Comparison of ENCODE assay signal across 8 cellular contexts in genomic region chr1:28246427-28246832, GRCh38. TPM values are rescaled to one million over a fixed set of nuclear protein-coding genes. Genes with fewer than 3 reads are reported as not detected.
A peak's percentile ranks its signal among the peaks of the same experiment; 100 is the strongest.
DNase-seq lines count a peak whose midpoint lies in the region; ATAC-seq, FAIRE-seq and TF ChIP-seq lines count a peak whose summit lies in the region.

No MANE protein-coding gene starts in this region.

- H3K4me3 Mint-ChIP-seq in nephron progenitor cell = peak overlapping the region; percentile 85

- H3K27ac ChIP-seq in A549 (peak overlapping the region; percentile 72 to 86), Peyer's patch (peak overlapping the region; percentile 85 to 93 (median 90)), ectodermal cell (ENCODE audit: insufficient read depth, low read depth, low read length, poor library complexity, severe bottlenecking) (no peak overlapping the region)

- DNase-seq in A549 (ENCODE audit: low read depth in 1 of 2, low spot score in 1 of 2) (no peak), ELR (ENCODE audit: low read depth) (peak; percentile 35), Peyer's patch (peak in 1 of 3 donors; percentile 43), nephron progenitor cell (no peak), left lobe of liver (ENCODE audit: low spot score) (no peak)

- no peak for TF ChIP-seq EP300 in A549 (IDR thresholded peaks at IDR 0.05)

- POLR2A ChIA-PET in A549 (lab: Yijun Ruan, JAX) = interaction anchor here (0.9 to 1.3 kb wide), 3 partner anchors 10 to 11 kb away, joined by 3 to 4 read pairs (median 3); partner anchors contain the start of gene ATP5IF1

- CTCF ChIA-PET in A549 (lab: Yijun Ruan, JAX) = interaction anchor here (0.9 to 1.8 kb wide), 3 partner anchors 12 to 97 kb away, joined by 3 to 4 read pairs (median 3); no protein-coding TSS in a partner anchor

- H3K27me3 Mint-ChIP-seq in nephron progenitor cell (ENCODE audit: low read depth, poor library complexity) = peaks cover 3% of the 10 kb centered on the region

- no peaks in the 10 kb centered on the region for H3K36me3 ChIP-seq in Peyer's patch
- no peaks in the 10 kb centered on the region for H3K36me3 ChIP-seq in ectodermal cell (ENCODE audit: control insufficient read depth, insufficient read depth, low read length)

- no peaks in the 10 kb centered on the region for H3K27me3 ChIP-seq in Peyer's patch
- H3K27me3 ChIP-seq in ectodermal cell (ENCODE audit: control insufficient read depth, insufficient read depth, low read length, poor library complexity, severe bottlenecking) = no peaks in the 10 kb centered on the region

- TF ChIP-seq CTCF in A549 (IDR thresholded peaks at IDR 0.05) (no peak), Peyer's patch (IDR thresholded peaks at IDR 0.05) (no peak), nephron progenitor cell (IDR thresholded peaks at IDR 0.05) (no peak)

- H3K4me1 Mint-ChIP-seq in nephron progenitor cell = peaks cover 50% of the 10 kb centered on the region

- H3K27ac Mint-ChIP-seq in nephron progenitor cell = no peak overlapping the region

- H3K9me3 ChIP-seq in A549 = no peaks in the 10 kb centered on the region
- no peaks in the 10 kb centered on the region for H3K9me3 ChIP-seq in Peyer's patch
- H3K9me3 ChIP-seq in ectodermal cell (ENCODE audit: control insufficient read depth, low read length) = no peaks in the 10 kb centered on the region

- no peaks in the 10 kb centered on the region for H3K36me3 Mint-ChIP-seq in nephron progenitor cell (ENCODE audit: low read depth)

- H3K4me2 ChIP-seq in A549 = peak overlapping the region; percentile 92

- FAIRE-seq in A549 (lab: Jason Lieb, UNC) = no peak

- no peak for ATAC-seq in A549
- no peak for ATAC-seq in left lobe of liver
- no peak for ATAC-seq in GM19351 (IDR thresholded peaks at IDR 0.05; ENCODE audit: unreplicated experiment)
- ATAC-seq in HG03039 (IDR thresholded peaks at IDR 0.05; ENCODE audit: unreplicated experiment) = no peak

- TF ChIP-seq POLR2A in A549 (IDR thresholded peaks at IDR 0.05; ENCODE audit: low read length) (no peak), Peyer's patch (IDR thresholded peaks at IDR 0.05) (no peak)

- no peak for TF ChIP-seq RAD21 in A549 (conservative IDR thresholded peaks at IDR 0.05 in 1 of 2, IDR thresholded peaks at IDR 0.05 in 1 of 2)

- peaks cover 44% of the 10 kb centered on the region for H3K4me1 ChIP-seq in A549
- peaks cover 9 to 39% (median 19%) of the 10 kb centered on the region in 4 donors for H3K4me1 ChIP-seq in Peyer's patch
- H3K4me1 ChIP-seq in ectodermal cell (ENCODE audit: control insufficient read depth, insufficient read depth, low read length) = peaks cover 19% of the 10 kb centered on the region

- WGBS in A549 (ENCODE audit: missing lambda C conversion rate) = 2% methylated on average over 11 of the region's 11 CpGs
- whole genome bisulfite sequencing in ectodermal cell, 2 experiments = 71 to 81% methylated on average over 10 to 11 of the region's 11 CpGs

- H3K4me3 ChIP-seq in A549 (peak overlapping the region; percentile 61), Peyer's patch (peak overlapping the region; percentile 56 to 69 (median 62)), ectodermal cell (ENCODE audit: insufficient read depth, low read depth, low read length) (peak overlapping the region; percentile 41)

- no peaks in the 10 kb centered on the region for H3K9me3 Mint-ChIP-seq in nephron progenitor cell

TF ChIP-seq in A549, 52 proteins besides CTCF, POLR2A, EP300 and RAD21:
- peak; percentile 84 to 94 for TF ChIP-seq CEBPB (IDR thresholded peaks at IDR 0.05)
- TF ChIP-seq JUNB (IDR thresholded peaks at IDR 0.05) = no peak

RNA-seq across cellular contexts. Expression of gene ATP5IF1, which starts 10.5 kb away (rescaled TPM):
- polyA plus RNA-seq in A549 (2011; rRNA removed) = 102 and 178 TPM in 2 replicates
- 245 and 347 TPM in 2 replicates for polyA plus RNA-seq in A549 (2012; cell fraction: cytosol; rRNA removed)
- 73.8 and 121 TPM in 2 replicates for polyA plus RNA-seq in A549 (2012; cell fraction: nucleus; rRNA removed)
- 229 to 240 TPM (median 234 TPM) in 3 replicates for polyA plus RNA-seq in A549 (2017; fragmentation: RNase III; extraction: RNeasy Plus Mini Kit Qiagen cat#74134 plus additional on column Dnase treatment)
- 9.6 and 12.8 TPM in 2 replicates for polyA minus RNA-seq in A549 (2011; rRNA and poly(A)+ RNA removed)
- 100 to 1,000 TPM; 180 to 381 (median 358) TPM for total RNA-seq in Peyer's patch
- 221 TPM for polyA plus RNA-seq in ectodermal cell (2013, experiment 1 of 4)
- 196 TPM for polyA plus RNA-seq in ectodermal cell (2013, experiment 2 of 4)
- polyA plus RNA-seq in ectodermal cell (2013, experiment 3 of 4) = 259 TPM
- polyA plus RNA-seq in ectodermal cell (2013, experiment 4 of 4) = 311 TPM
- total RNA-seq in left lobe of liver = 128 TPM

RNA-seq across cellular contexts. Expression of gene SESN2, which starts 12.9 kb away (rescaled TPM):
- polyA plus RNA-seq in A549 (2011; rRNA removed) = 16.6 and 16.7 TPM in 2 replicates
- 6.2 and 7.9 TPM in 2 replicates for polyA plus RNA-seq in A549 (2012; cell fraction: cytosol; rRNA removed)
- 12.5 and 16.4 TPM in 2 replicates for polyA plus RNA-seq in A549 (2012; cell fraction: nucleus; rRNA removed)
- 5.2 to 5.6 TPM (median 5.6 TPM) in 3 replicates for polyA plus RNA-seq in A549 (2017; fragmentation: RNase III; extraction: RNeasy Plus Mini Kit Qiagen cat#74134 plus additional on column Dnase treatment)
- 25.4 and 29.1 TPM in 2 replicates for polyA minus RNA-seq in A549 (2011; rRNA and poly(A)+ RNA removed)
- 10 to 100 TPM in 3 of 4 donors, 1 to 10 TPM in 1; 4.1 to 33.8 (median 26.1) TPM for total RNA-seq in Peyer's patch
- 18.4 TPM for polyA plus RNA-seq in ectodermal cell (2013, experiment 1 of 4)
- polyA plus RNA-seq in ectodermal cell (2013, experiment 2 of 4) = 19.7 TPM
- 14.4 TPM for polyA plus RNA-seq in ectodermal cell (2013, experiment 3 of 4)
- 17.9 TPM for polyA plus RNA-seq in ectodermal cell (2013, experiment 4 of 4)
- 15.2 TPM for total RNA-seq in left lobe of liver

RNA-seq across cellular contexts. Expression of gene DNAJC8, which starts 13.6 kb away (rescaled TPM):
- 67.0 and 93.7 TPM in 2 replicates for polyA plus RNA-seq in A549 (2011; rRNA removed)
- 39.9 and 42.3 TPM in 2 replicates for polyA plus RNA-seq in A549 (2012; cell fraction: cytosol; rRNA removed)
- polyA plus RNA-seq in A549 (2012; cell fraction: nucleus; rRNA removed) = 19.3 and 29.0 TPM in 2 replicates
- 81.7 to 87.3 TPM (median 81.8 TPM) in 3 replicates for polyA plus RNA-seq in A549 (2017; fragmentation: RNase III; extraction: RNeasy Plus Mini Kit Qiagen cat#74134 plus additional on column Dnase treatment)
- 18.1 and 18.8 TPM in 2 replicates for polyA minus RNA-seq in A549 (2011; rRNA and poly(A)+ RNA removed)
- total RNA-seq in Peyer's patch = 10 to 100 TPM; 25.9 to 52.8 (median 33.0) TPM
- polyA plus RNA-seq in ectodermal cell (2013, experiment 1 of 4) = 161 TPM
- polyA plus RNA-seq in ectodermal cell (2013, experiment 2 of 4) = 152 TPM
- polyA plus RNA-seq in ectodermal cell (2013, experiment 3 of 4) = 143 TPM
- 159 TPM for polyA plus RNA-seq in ectodermal cell (2013, experiment 4 of 4)
- total RNA-seq in left lobe of liver = 23.6 TPM
